ENCODE assay signal across 12 cellular contexts in genomic region chr6:116500969-116501433, GRCh38. TPM values are rescaled to one million over a fixed set of nuclear protein-coding genes. Genes with fewer than 3 reads are reported as not detected.
DNase-seq lines count a peak whose midpoint lies in the region; ATAC-seq and TF ChIP-seq lines count a peak whose summit lies in the region.
"Had no signal": no experiment of that assay in that cellular context is flagged by ENCODE, and none has a peak within 500 bp of the region (broad histone marks: within the 10 kb centered on the region; RNA-seq: fewer than 3 reads in every experiment).

No MANE protein-coding gene starts in this region.

- H3K9me3 ChIP-seq in Caco-2 (no peaks in the 10 kb centered on the region), NT2/D1 (ENCODE audit: insufficient read depth, low read length) (no peaks in the 10 kb centered on the region), fibroblast of lung (ENCODE audit: control insufficient read depth, insufficient read depth, low read depth, low read length) (no peaks in the 10 kb centered on the region)

- peaks cover 9% of the 10 kb centered on the region for H3K9me3 Mint-ChIP-seq in Caco-2 (ENCODE audit: unreplicated experiment)
- H3K9me3 Mint-ChIP-seq in natural killer cell treated with Interleukin-12 subunit alpha and Interleukin-12 subunit beta and Interleukin-15 and Interleukin-18, amount 100 ng/mL, for 72 hours: peaks cover 4% of the 10 kb centered on the region

- no peak for TF ChIP-seq CTCF in Caco-2 (IDR thresholded peaks at IDR 0.05; ENCODE audit: insufficient read depth in 1 of 2, low read depth in 1 of 2, low read length in 1 of 2, severe bottlenecking in 1 of 2, unreplicated experiment in 1 of 2)
- no peak for TF ChIP-seq CTCF in fibroblast of lung (conservative IDR thresholded peaks at IDR 0.05 in 1 of 2, IDR thresholded peaks at IDR 0.05 in 1 of 2; ENCODE audit: low read depth in 1 of 2, low read length in 2 of 2)

- DNase-seq in Caco-2 (peak; percentile 4 to 42), NT2/D1 (ENCODE audit: low read depth, low spot score) (peak; percentile 36), fibroblast of lung (ENCODE audit: low read depth in 2 of 2) (peak; percentile 17 to 34), midbrain (lab: John Stamatoyannopoulos, UW) (no peak), posterior cingulate gyrus (no peak)
- DNase-seq in natural killer cell treated with Interleukin-12 subunit alpha and Interleukin-12 subunit beta and Interleukin-15 and Interleukin-18, amount 100 ng/mL, for 72 hours (ENCODE audit: low spot score): no peak
- DNase-seq: heart left ventricle, NCI-H69 had no signal

- no TSS peak for BruUV-seq in Caco-2 (replicated peaks; lab: Mats Ljungman, UMichigan)

- H3K27me3 ChIP-seq in Caco-2 (replicated peaks; ENCODE audit: control insufficient read depth, insufficient read depth, low read length) (no peaks in the 10 kb centered on the region), NT2/D1 (ENCODE audit: insufficient read depth, insufficient read length) (no peaks in the 10 kb centered on the region), fibroblast of lung (ENCODE audit: control insufficient read depth, insufficient read depth, low read length) (no peaks in the 10 kb centered on the region)
- H3K27me3 ChIP-seq: heart left ventricle had no signal

- H3K4me1 ChIP-seq in Caco-2 (0 out of 2 replicates have a peak, but pooled peaks cover 4% of the 10 kb centered on the region), NT2/D1 (ENCODE audit: insufficient read depth, insufficient read length) (no peaks in the 10 kb centered on the region), fibroblast of lung (ENCODE audit: control insufficient read depth, extremely low read depth, insufficient read depth, low read length) (no peaks in the 10 kb centered on the region)
- H3K4me1 ChIP-seq: heart left ventricle had no signal

- no peaks in the 10 kb centered on the region for H3K36me3 ChIP-seq in Caco-2 (ENCODE audit: control insufficient read depth, insufficient read depth, low read length)
- no peaks in the 10 kb centered on the region for H3K36me3 ChIP-seq in NT2/D1 (ENCODE audit: insufficient read depth, insufficient read length, low read length)
- no peaks in the 10 kb centered on the region for H3K36me3 ChIP-seq in fibroblast of lung (ENCODE audit: control insufficient read depth, insufficient read depth, low read length)
- H3K36me3 ChIP-seq: heart left ventricle had no signal

- H3K27ac ChIP-seq in fibroblast of lung (ENCODE audit: insufficient read depth, low read length): no peak overlapping the region
- H3K27ac ChIP-seq: heart left ventricle had no signal

- peaks cover 5% of the 10 kb centered on the region for H3K27me3 Mint-ChIP-seq in Caco-2 (ENCODE audit: insufficient read depth, unreplicated experiment)
- H3K27me3 Mint-ChIP-seq in natural killer cell treated with Interleukin-12 subunit alpha and Interleukin-12 subunit beta and Interleukin-15 and Interleukin-18, amount 100 ng/mL, for 72 hours: peaks cover 32 to 51% of the 10 kb centered on the region in 2 donors

- no peak for ATAC-seq in natural killer cell treated with Interleukin-12 subunit alpha and Interleukin-12 subunit beta and Interleukin-15 and Interleukin-18, amount 100 ng/mL, for 72 hours
- ATAC-seq: heart left ventricle had no signal

- H3K36me3 Mint-ChIP-seq in Caco-2 (ENCODE audit: insufficient read depth, unreplicated experiment): peaks cover 5% of the 10 kb centered on the region
- H3K36me3 Mint-ChIP-seq in natural killer cell treated with Interleukin-12 subunit alpha and Interleukin-12 subunit beta and Interleukin-15 and Interleukin-18, amount 100 ng/mL, for 72 hours: peaks cover 27% of the 10 kb centered on the region

- no peaks in the 10 kb centered on the region for H4K20me1 ChIP-seq in fibroblast of lung (ENCODE audit: control insufficient read depth, extremely low read depth, insufficient read depth, low read length)

- H3K4me2 ChIP-seq in fibroblast of lung (ENCODE audit: extremely low read depth, insufficient read depth, low read length): no peak overlapping the region

- no peaks in the 10 kb centered on the region for H3K79me2 ChIP-seq in fibroblast of lung (ENCODE audit: control insufficient read depth, insufficient read depth, low read length)

- intact Hi-C loops in Caco-2 (cut with micrococcal nuclease; ENCODE audit: unreplicated experiment) (no loop called here), posterior cingulate gyrus (cut with DNase I) (no loop called here)

- H3K4me3 ChIP-seq in Caco-2 (ENCODE audit: low read depth, low read length): no peak overlapping the region
- H3K4me3 ChIP-seq in NT2/D1 (ENCODE audit: insufficient read length, low read depth): no peak overlapping the region
- no peak overlapping the region for H3K4me3 ChIP-seq in fibroblast of lung (replicated peaks in 1 of 4; ENCODE audit: control extremely low read depth in 1 of 4, insufficient read depth in 1 of 4, low read depth in 3 of 4, low read length in 4 of 4)
- H3K4me3 ChIP-seq: heart left ventricle had no signal

- H3K4me3 Mint-ChIP-seq in Caco-2 (ENCODE audit: unreplicated experiment): no peak overlapping the region
- H3K4me3 Mint-ChIP-seq in natural killer cell treated with Interleukin-12 subunit alpha and Interleukin-12 subunit beta and Interleukin-15 and Interleukin-18, amount 100 ng/mL, for 72 hours: no peak overlapping the region
- H3K4me3 Mint-ChIP-seq: CD14-positive monocyte had no signal

- CTCF ChIA-PET in Caco-2 (lab: Charles Lee): no interaction called here

- H2AFZ ChIP-seq in fibroblast of lung (ENCODE audit: low read length): no peak overlapping the region

- POLR2A ChIA-PET in Caco-2 (lab: Charles Lee): no interaction called here

- H3K9ac ChIP-seq in NT2/D1 (ENCODE audit: insufficient read length, low read depth) (no peak overlapping the region), fibroblast of lung (ENCODE audit: insufficient read depth, low read length) (no peak overlapping the region)

- H3K27ac Mint-ChIP-seq in Caco-2 (ENCODE audit: unreplicated experiment): no peak overlapping the region
- H3K27ac Mint-ChIP-seq in natural killer cell treated with Interleukin-12 subunit alpha and Interleukin-12 subunit beta and Interleukin-15 and Interleukin-18, amount 100 ng/mL, for 72 hours: no peak overlapping the region

- no peaks in the 10 kb centered on the region for H3K4me1 Mint-ChIP-seq in Caco-2 (ENCODE audit: low read depth, unreplicated experiment)
- H3K4me1 Mint-ChIP-seq in natural killer cell treated with Interleukin-12 subunit alpha and Interleukin-12 subunit beta and Interleukin-15 and Interleukin-18, amount 100 ng/mL, for 72 hours (ENCODE audit: low read depth in 2 of 2): no peaks in the 10 kb centered on the region

RNA-seq across cellular contexts. Expression of gene CALHM5, which starts 10.4 kb away (rescaled TPM):
- total RNA-seq in Caco-2 (2022) (1.1 and 1.3 TPM in 2 replicates), fibroblast of lung (4.1 and 4.4 TPM in 2 replicates)
- polyA plus RNA-seq in fibroblast of lung: 3.2 and 8.3 TPM in 2 replicates
- 2.7 and 6.4 TPM in 2 replicates for polyA plus RNA-seq in fibroblast of lung (2012)
- polyA minus RNA-seq in fibroblast of lung (ENCODE audit: low replicate concordance): 3.1 and 3.9 TPM in 2 replicates
- not detected for total RNA-seq in natural killer cell treated with Interleukin-12 subunit alpha and Interleukin-12 subunit beta and Interleukin-15 and Interleukin-18, amount 100 ng/mL, for 72 hours
- total RNA-seq: SK-MEL-5 had no signal
- polyA plus RNA-seq: CD14-positive monocyte had no signal

RNA-seq across cellular contexts. Expression of gene CALHM6, which starts 39.8 kb away (rescaled TPM):
- total RNA-seq in Caco-2 (2022): not detected in 2 replicates
- total RNA-seq in fibroblast of lung: 0.33 and 1.0 TPM in 2 replicates
- 0.18 and 1.3 TPM in 2 replicates for polyA plus RNA-seq in fibroblast of lung
- polyA plus RNA-seq in fibroblast of lung (2012): 0.44 and 0.70 TPM in 2 replicates
- 0.22 TPM in 1 of 2 replicates, not detected in the other for polyA minus RNA-seq in fibroblast of lung (ENCODE audit: low replicate concordance)
- total RNA-seq in natural killer cell treated with Interleukin-12 subunit alpha and Interleukin-12 subunit beta and Interleukin-15 and Interleukin-18, amount 100 ng/mL, for 72 hours: 1 to 10 TPM; 8.0 to 9.6 TPM

RNA-seq across cellular contexts. Expression of gene TRAPPC3L, which starts 44.5 kb away (rescaled TPM):
- total RNA-seq in Caco-2 (2022): not detected in 2 replicates
- under 0.01 TPM in 2 replicates for total RNA-seq in fibroblast of lung
- polyA plus RNA-seq in fibroblast of lung: 0.02 and 0.05 TPM in 2 replicates
- not detected in 2 replicates for polyA plus RNA-seq in fibroblast of lung (2012)
- not detected in 2 replicates for polyA minus RNA-seq in fibroblast of lung (ENCODE audit: low replicate concordance)
- total RNA-seq in natural killer cell treated with Interleukin-12 subunit alpha and Interleukin-12 subunit beta and Interleukin-15 and Interleukin-18, amount 100 ng/mL, for 72 hours: not detected
- total RNA-seq: mesenteric fat pad, SK-MEL-5 had no signal
- polyA plus RNA-seq: heart left ventricle had no signal

RNA-seq across cellular contexts. Expression of gene CALHM4, which starts 52.5 kb away (rescaled TPM):
- 1.8 and 3.4 TPM in 2 replicates for total RNA-seq in Caco-2 (2022)
- not detected in 2 replicates for total RNA-seq in fibroblast of lung
- not detected in 2 replicates for polyA plus RNA-seq in fibroblast of lung
- not detected in 2 replicates for polyA plus RNA-seq in fibroblast of lung (2012)
- not detected in 2 replicates for polyA minus RNA-seq in fibroblast of lung (ENCODE audit: low replicate concordance)
- total RNA-seq in natural killer cell treated with Interleukin-12 subunit alpha and Interleukin-12 subunit beta and Interleukin-15 and Interleukin-18, amount 100 ng/mL, for 72 hours: not detected
- total RNA-seq: mesenteric fat pad, temporal lobe had no signal
- polyA plus RNA-seq: CD14-positive monocyte had no signal

Comparison
In these comparisons a context has a peak if more than half of its experiments do, and no peak if none do; other contexts are left out.
1. DNase-seq: peak in Caco-2 (2 of 2), NT2/D1 (single experiment) and fibroblast of lung (2 of 2); none in natural killer cell treated with Interleukin-12 subunit alpha and Interleukin-12 subunit beta and Interleukin-15 and Interleukin-18, amount 100 ng/mL, for 72 hours (single experiment), midbrain (single experiment) and posterior cingulate gyrus (0 of 10).